ENCODE assay signal across 8 cellular contexts in genomic region chr17:38705523-38705802, GRCh38. TPM values are rescaled to one million over a fixed set of nuclear protein-coding genes. Genes with fewer than 3 reads are reported as not detected.
DNase-seq lines count a peak whose midpoint lies in the region; ATAC-seq and TF ChIP-seq lines count a peak whose summit lies in the region.

No MANE protein-coding gene starts in this region.

- H3K4me1 Mint-ChIP-seq in naive thymus-derived CD8-positive, alpha-beta T cell = peaks cover 39 to 67% (median 59%) of the 10 kb centered on the region in 4 donors

- peaks cover 0 to 30% (median 6%) of the 10 kb centered on the region in 3 donors for H3K36me3 Mint-ChIP-seq in naive thymus-derived CD8-positive, alpha-beta T cell

- TF ChIP-seq CTCF in choroid plexus epithelial cell (conservative IDR thresholded peaks at IDR 0.05; ENCODE audit: low read depth, low read length) = no peak

- H2AFZ ChIP-seq in Karpas-422 (ENCODE audit: low read length) = no peak overlapping the region

- H3K27me3 ChIP-seq in BLaER1 = no peaks in the 10 kb centered on the region
- H3K27me3 ChIP-seq in Karpas-422 (ENCODE audit: low read length) = no peaks in the 10 kb centered on the region; the same call in 1 of the 2 replicates

- peak overlapping the region in 3 of 10 donors; percentile 60 to 93 (median 70) for H3K27ac Mint-ChIP-seq in naive thymus-derived CD8-positive, alpha-beta T cell

- H3K4me2 ChIP-seq in BLaER1 = peak overlapping the region; percentile 93
- peak overlapping the region; percentile 79 for H3K4me2 ChIP-seq in Karpas-422 (ENCODE audit: low read depth, low read length, poor library complexity, severe bottlenecking)

- H4K20me1 ChIP-seq in BLaER1 (peaks cover 46% of the 10 kb centered on the region), Karpas-422 (ENCODE audit: insufficient read depth, low read depth, low read length) (no peaks in the 10 kb centered on the region)

- ATAC-seq in naive thymus-derived CD8-positive, alpha-beta T cell = peak in 1 of 2 donors; percentile 1
- ATAC-seq in HG03378 (IDR thresholded peaks at IDR 0.05; ENCODE audit: unreplicated experiment) (no peak), HG02938 (IDR thresholded peaks at IDR 0.05; ENCODE audit: unreplicated experiment) (no peak)

- DNase-seq in Karpas-422 (no peak), choroid plexus epithelial cell (ENCODE audit: low read depth) (no peak), superior temporal gyrus (ENCODE audit: extremely low spot score) (no peak)
- DNase-seq in naive thymus-derived CD8-positive, alpha-beta T cell = peak in 1 of 10 donors; percentile 47
- no peak for DNase-seq in effector CD4-positive, alpha-beta T cell

- H3K4me3 Mint-ChIP-seq in naive thymus-derived CD8-positive, alpha-beta T cell = peak overlapping the region in 9 of 10 donors; percentile 30 to 98 (median 94)

- POLR2A ChIA-PET in naive thymus-derived CD8-positive, alpha-beta T cell (lab: Charles Lee) = interaction anchor here (0.6 to 22.8 kb wide), 17 partner anchors 10 to 756 kb away, joined by 3 to 395 read pairs (median 6); partner anchors contain the start of genes CDK12, CISD3, EPOP and LASP1

- H3K4me1 ChIP-seq in BLaER1 (peaks cover 64% of the 10 kb centered on the region), Karpas-422 (ENCODE audit: low read length) (peaks cover 51% of the 10 kb centered on the region)

- no peaks in the 10 kb centered on the region for H3K27me3 Mint-ChIP-seq in naive thymus-derived CD8-positive, alpha-beta T cell

- H3K9me3 Mint-ChIP-seq in naive thymus-derived CD8-positive, alpha-beta T cell = no peaks in the 10 kb centered on the region

- H3K9me3 ChIP-seq in BLaER1 (no peaks in the 10 kb centered on the region), Karpas-422 (ENCODE audit: low read length) (no peaks in the 10 kb centered on the region)

- H3K4me3 ChIP-seq in BLaER1 = peak overlapping the region; percentile 97
- peak overlapping the region; percentile 98 for H3K4me3 ChIP-seq in Karpas-422 (ENCODE audit: low read length)
- peak overlapping the region; percentile 67 for H3K4me3 ChIP-seq in choroid plexus epithelial cell (ENCODE audit: low read depth, low read length)

- H3K9ac ChIP-seq in BLaER1 = peak overlapping the region; percentile 99
- peak overlapping the region; percentile 89 for H3K9ac ChIP-seq in Karpas-422 (ENCODE audit: low read length)

- H3K27ac ChIP-seq in BLaER1 (peak overlapping the region; percentile 99), Karpas-422 (ENCODE audit: low read length) (peak overlapping the region; percentile 80)

- peaks cover 37% of the 10 kb centered on the region for H3K79me2 ChIP-seq in Karpas-422 (ENCODE audit: low read length)

- H3K9me2 ChIP-seq in Karpas-422 (replicated peaks; ENCODE audit: insufficient read depth, low read length) = no peaks in the 10 kb centered on the region

- H3K36me3 ChIP-seq in BLaER1 (peaks cover 36% of the 10 kb centered on the region), Karpas-422 (ENCODE audit: insufficient read depth, low read length) (peaks cover 6% of the 10 kb centered on the region; the same call in 1 of the 2 replicates)

RNA-seq across cellular contexts. Expression of gene MLLT6, which starts 0.4 kb away (rescaled TPM):
- total RNA-seq in Karpas-422 (2014; rRNA removed; shearing (Covaris generic); ENCODE audit: low replicate concordance) = 72.4 and 119 TPM in 2 replicates
- total RNA-seq in naive thymus-derived CD8-positive, alpha-beta T cell = 100 to 1,000 TPM; 481 to 489 TPM
- 10 to 100 TPM in 1 of 3 donors, 1 to 10 TPM in 2; 5.5 to 11.9 (median 8.3) TPM for polyA plus RNA-seq in naive thymus-derived CD8-positive, alpha-beta T cell

RNA-seq across cellular contexts. Expression of gene CISD3, which starts 24.7 kb away (rescaled TPM):
- 6.8 and 15.2 TPM in 2 replicates for total RNA-seq in Karpas-422 (2014; rRNA removed; shearing (Covaris generic); ENCODE audit: low replicate concordance)
- total RNA-seq in naive thymus-derived CD8-positive, alpha-beta T cell = 10 to 100 TPM; 10.7 to 12.3 TPM
- polyA plus RNA-seq in naive thymus-derived CD8-positive, alpha-beta T cell = 10 to 100 TPM; 40.5 to 63.3 (median 46.2) TPM

RNA-seq across cellular contexts. Expression of gene EPOP, which starts 30.7 kb away (rescaled TPM):
- 7.6 and 19.9 TPM in 2 replicates for total RNA-seq in Karpas-422 (2014; rRNA removed; shearing (Covaris generic); ENCODE audit: low replicate concordance)
- total RNA-seq in naive thymus-derived CD8-positive, alpha-beta T cell = 1 to 10 TPM; 1.2 TPM
- under 1 TPM in 2 of 3 donors, not detected in 1; 0.04 to 0.10 TPM for polyA plus RNA-seq in naive thymus-derived CD8-positive, alpha-beta T cell

RNA-seq across cellular contexts. Expression of gene PCGF2, which starts 42.7 kb away (rescaled TPM):
- total RNA-seq in Karpas-422 (2014; rRNA removed; shearing (Covaris generic); ENCODE audit: low replicate concordance) = 0.15 and 0.58 TPM in 2 replicates
- not detected for total RNA-seq in naive thymus-derived CD8-positive, alpha-beta T cell
- under 1 TPM in 1 of 3 donors, not detected in 2; 0.08 TPM for polyA plus RNA-seq in naive thymus-derived CD8-positive, alpha-beta T cell

RNA-seq across cellular contexts. Expression of gene PSMB3, which starts 47.1 kb away (rescaled TPM):
- 243 and 277 TPM in 2 replicates for total RNA-seq in Karpas-422 (2014; rRNA removed; shearing (Covaris generic); ENCODE audit: low replicate concordance)
- 10 to 100 TPM; 94.1 to 96.4 TPM for total RNA-seq in naive thymus-derived CD8-positive, alpha-beta T cell
- 100 to 1,000 TPM; 338 to 361 (median 349) TPM for polyA plus RNA-seq in naive thymus-derived CD8-positive, alpha-beta T cell
